26 cellular contexts compared by ENCODE assay signal in genomic region chr12:52361553-52361952, GRCh38. TPM values are rescaled to one million over a fixed set of nuclear protein-coding genes. Genes with fewer than 3 reads are reported as not detected.
"Had no signal": no experiment of that assay in that cellular context is flagged by ENCODE, and none has a peak within 500 bp of the region (broad histone marks: within the 10 kb centered on the region; RNA-seq: fewer than 3 reads in every experiment).

No MANE protein-coding gene starts in this region.

- H3K4me1 ChIP-seq: adrenal gland, ascending aorta, esophagus muscularis mucosa, left ventricle myocardium inferior had no signal

- H3K4me3 ChIP-seq: adrenal gland, ascending aorta, dorsolateral prefrontal cortex, esophagus muscularis mucosa, hepatocyte, left ventricle myocardium inferior, spleen had no signal

- DNase-seq: activated gamma-delta T cell treated with Interleukin-2 at 50 U/mL for 16 hours; activated T-cell treated with anti-CD3 and anti-CD28 coated beads, Interleukin-2, amount 50 U/mL, for 1 hour; adrenal gland; brain microvascular endothelial cell; dorsolateral prefrontal cortex; glutamatergic neuron; kidney glomerular epithelial cell; left ventricle myocardium inferior; midbrain; occipital lobe; stimulated activated CD4-positive, alpha-beta T cell treated with anti-CD3 and anti-CD28 coated beads, Interleukin-4, amount 100 ng/mL, for 1 hour; stimulated activated naive CD4-positive, alpha-beta T cell treated with Interleukin-2 at 50 U/mL for 16 hours had no signal

- H3K9me3 Mint-ChIP-seq: activated CD4-positive, alpha-beta memory T cell treated with anti-CD3 and anti-CD28 coated beads for 36 hours; central memory CD8-positive, alpha-beta T cell; T-helper 1 cell treated with Interleukin-12 subunit alpha and Interleukin-12 subunit beta and Interleukin-4 antibody, amounts not matched to agents 30 μg/mL and 1 μg/mL, for 36 hours had no signal

- H3K27me3 ChIP-seq: adrenal gland, ascending aorta, brain microvascular endothelial cell, hepatocyte had no signal

- H3K27ac Mint-ChIP-seq: activated CD4-positive, alpha-beta memory T cell treated with anti-CD3 and anti-CD28 coated beads for 36 hours; activated naive CD8-positive, alpha-beta T cell; T-helper 1 cell treated with Interleukin-12 subunit alpha and Interleukin-12 subunit beta and Interleukin-4 antibody, amounts not matched to agents 30 μg/mL and 1 μg/mL, for 36 hours had no signal

- H3K27ac ChIP-seq: adrenal gland, ascending aorta, brain microvascular endothelial cell, dorsolateral prefrontal cortex, esophagus muscularis mucosa, hepatocyte, left ventricle myocardium inferior, spleen had no signal

- H3K4me3 Mint-ChIP-seq: activated CD4-positive, alpha-beta memory T cell treated with anti-CD3 and anti-CD28 coated beads for 36 hours; activated naive CD8-positive, alpha-beta T cell; central memory CD8-positive, alpha-beta T cell; T-helper 1 cell treated with Interleukin-12 subunit alpha and Interleukin-12 subunit beta and Interleukin-4 antibody, amounts not matched to agents 30 μg/mL and 1 μg/mL, for 36 hours had no signal

- FAIRE-seq: colon, frontal cortex had no signal

- H3K4me2 ChIP-seq: hepatocyte had no signal

- H3K9me3 ChIP-seq: adrenal gland, ascending aorta, esophagus muscularis mucosa, left ventricle myocardium inferior, spleen had no signal

- H3K36me3 Mint-ChIP-seq: activated CD4-positive, alpha-beta memory T cell treated with anti-CD3 and anti-CD28 coated beads for 36 hours; activated naive CD8-positive, alpha-beta T cell had no signal

- H3K27me3 Mint-ChIP-seq: activated CD4-positive, alpha-beta memory T cell treated with anti-CD3 and anti-CD28 coated beads for 36 hours; activated naive CD8-positive, alpha-beta T cell had no signal

- H2AFZ ChIP-seq: hepatocyte had no signal

- H3K79me2 ChIP-seq: hepatocyte had no signal

- H3K36me3 ChIP-seq: adrenal gland, ascending aorta, brain microvascular endothelial cell, esophagus muscularis mucosa, left ventricle myocardium inferior, spleen had no signal

RNA-seq across cellular contexts. Expression of gene KRT85, which starts 5.7 kb away (rescaled TPM):
- total RNA-seq: activated CD4-positive, alpha-beta memory T cell treated with anti-CD3 and anti-CD28 coated beads for 36 hours; adrenal gland; ascending aorta; dorsolateral prefrontal cortex; esophagus muscularis mucosa; frontal cortex; hepatocyte; left ventricle myocardium inferior; lung microvascular endothelial cell; occipital lobe; subcutaneous adipose tissue; ureter had no signal
- polyA plus RNA-seq: adrenal gland, hepatocyte, neural cell, spleen had no signal

RNA-seq across cellular contexts. Expression of gene KRT84, which starts 23.9 kb away (rescaled TPM):
- total RNA-seq: activated CD4-positive, alpha-beta memory T cell treated with anti-CD3 and anti-CD28 coated beads for 36 hours; adrenal gland; ascending aorta; esophagus muscularis mucosa; frontal cortex; hepatocyte; left ventricle myocardium inferior; lung microvascular endothelial cell; occipital lobe; subcutaneous adipose tissue; ureter had no signal
- polyA plus RNA-seq: adrenal gland, hepatocyte, neural cell, spleen had no signal

RNA-seq across cellular contexts. Expression of gene KRT83, which starts 40.4 kb away (rescaled TPM):
- total RNA-seq: activated CD4-positive, alpha-beta memory T cell treated with anti-CD3 and anti-CD28 coated beads for 36 hours; adrenal gland; ascending aorta; esophagus muscularis mucosa; frontal cortex; hepatocyte; left ventricle myocardium inferior; lung microvascular endothelial cell; occipital lobe; spleen; subcutaneous adipose tissue; ureter had no signal
- polyA plus RNA-seq: adrenal gland, hepatocyte, neural cell, spleen had no signal

RNA-seq across cellular contexts. Expression of gene KRT82, which starts 44.6 kb away (rescaled TPM):
- total RNA-seq: activated CD4-positive, alpha-beta memory T cell treated with anti-CD3 and anti-CD28 coated beads for 36 hours; adrenal gland; ascending aorta; esophagus muscularis mucosa; frontal cortex; hepatocyte; left ventricle myocardium inferior; lung microvascular endothelial cell; occipital lobe; spleen; subcutaneous adipose tissue; ureter had no signal
- polyA plus RNA-seq: adrenal gland, hepatocyte, neural cell had no signal
